16 cellular contexts compared by ENCODE assay signal in the genomic region with DNA sequence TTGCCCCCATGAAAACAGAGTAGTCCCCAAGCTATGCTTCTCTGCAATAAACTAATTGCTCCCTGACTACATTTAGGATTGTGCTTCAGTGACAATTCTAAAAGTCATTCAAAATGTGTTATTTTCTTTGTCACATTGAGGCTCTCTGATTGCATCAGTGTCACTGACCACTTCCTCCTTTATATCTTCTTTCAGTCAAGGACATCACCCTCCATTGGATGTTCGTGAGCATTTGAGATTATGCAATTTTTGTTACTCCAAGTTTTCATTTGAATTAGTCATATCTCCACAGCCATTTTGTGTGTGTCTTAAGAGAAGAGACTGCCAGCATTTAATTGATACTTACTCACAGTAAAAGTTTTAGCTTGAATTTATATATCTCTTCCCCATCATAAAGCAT.
"Had no signal": no experiment of that assay in that cellular context is flagged by ENCODE, and none has a peak within 500 bp of the region (broad histone marks: within the 10 kb centered on the region; RNA-seq: fewer than 3 reads in every experiment).

No MANE protein-coding gene starts in this region.

- H3K36me3 Mint-ChIP-seq: stimulated activated naive B cell treated with anti-CD40 and anti-IgM and Interleukin-4, amounts not matched to agents 10 μg/mL and 1 μg/mL and 100 μg/mL, for 72 hours had no signal

- H3K27me3 ChIP-seq: adrenal gland, body of pancreas, heart right ventricle, sigmoid colon had no signal

- H3K36me3 ChIP-seq: adrenal gland, heart right ventricle, sigmoid colon had no signal

- H3K9me3 ChIP-seq: adrenal gland, body of pancreas, heart right ventricle, psoas muscle, sigmoid colon had no signal

- ATAC-seq: body of pancreas; heart right ventricle; left lobe of liver; natural killer cell; psoas muscle; stimulated activated naive B cell treated with anti-CD40 and anti-IgM and Interleukin-4, amounts not matched to agents 10 μg/mL and 1 μg/mL and 100 μg/mL, for 72 hours had no signal

- H3K4me1 Mint-ChIP-seq: activated CD4-positive, alpha-beta T cell treated with anti-CD3 and anti-CD28 coated beads, Interleukin-2, amount 10 ng/mL, durations not matched to agents 7 days and 5 days; natural killer cell; stimulated activated naive B cell treated with anti-CD40 and anti-IgM and Interleukin-4, amounts not matched to agents 10 μg/mL and 1 μg/mL and 100 μg/mL, for 72 hours had no signal

- H3K4me3 ChIP-seq: adrenal gland, body of pancreas, heart right ventricle, psoas muscle, sigmoid colon had no signal

- H3K4me3 Mint-ChIP-seq: activated CD4-positive, alpha-beta T cell treated with anti-CD3 and anti-CD28 coated beads, Interleukin-2, amount 10 ng/mL, durations not matched to agents 7 days and 5 days; natural killer cell; stimulated activated naive B cell treated with anti-CD40 and anti-IgM and Interleukin-4, amounts not matched to agents 10 μg/mL and 1 μg/mL and 100 μg/mL, for 72 hours had no signal

- H3K27me3 Mint-ChIP-seq: activated CD4-positive, alpha-beta T cell treated with anti-CD3 and anti-CD28 coated beads, Interleukin-2, amount 10 ng/mL, durations not matched to agents 7 days and 5 days; stimulated activated naive B cell treated with anti-CD40 and anti-IgM and Interleukin-4, amounts not matched to agents 10 μg/mL and 1 μg/mL and 100 μg/mL, for 72 hours had no signal

- H3K27ac Mint-ChIP-seq: activated CD4-positive, alpha-beta T cell treated with anti-CD3 and anti-CD28 coated beads, Interleukin-2, amount 10 ng/mL, durations not matched to agents 7 days and 5 days; natural killer cell; stimulated activated naive B cell treated with anti-CD40 and anti-IgM and Interleukin-4, amounts not matched to agents 10 μg/mL and 1 μg/mL and 100 μg/mL, for 72 hours had no signal

- H3K27ac ChIP-seq: adrenal gland, body of pancreas, heart right ventricle, psoas muscle, sigmoid colon had no signal

- H3K4me1 ChIP-seq: adrenal gland, body of pancreas, heart right ventricle, psoas muscle, sigmoid colon had no signal

- DNase-seq: activated CD4-positive, alpha-beta T cell treated with anti-CD3 and anti-CD28 coated beads, Interleukin-2, amount 10 ng/mL, durations not matched to agents 7 days and 5 days; activated CD4-positive, CD25-positive, alpha-beta regulatory T cell; activated naive CD4-positive, alpha-beta T cell treated with anti-CD3 and anti-CD28 coated beads, Interleukin-2, amount 50 U/mL, for 16 hours; adrenal gland; body of pancreas; effector memory CD4-positive, alpha-beta T cell; heart right ventricle; islet precursor cell; natural killer cell; nucleus accumbens; psoas muscle; sigmoid colon; stimulated activated CD4-positive, alpha-beta T cell treated with anti-CD3 and anti-CD28 coated beads, Interleukin-2, amount 100 ng/mL, for 24 hours; stimulated activated naive B cell treated with anti-CD40 and anti-IgM and Interleukin-4, amounts not matched to agents 10 μg/mL and 1 μg/mL and 100 μg/mL, for 72 hours; trophoblast cell had no signal
